ENCODE assay signal across 18 cellular contexts in genomic region chr5:158139161-158139560, GRCh38.
DNase-seq lines count a peak whose midpoint lies in the region; ATAC-seq and TF ChIP-seq lines count a peak whose summit lies in the region.
"Had no signal": no experiment of that assay in that cellular context is flagged by ENCODE, and none has a peak within 500 bp of the region (broad histone marks: within the 10 kb centered on the region; RNA-seq: fewer than 3 reads in every experiment).

No MANE protein-coding gene starts in this region.

- no peaks in the 10 kb centered on the region for H3K36me3 Mint-ChIP-seq in neural progenitor cell
- H3K36me3 Mint-ChIP-seq: activated naive CD8-positive, alpha-beta T cell treated with anti-CD3 and anti-CD28 coated beads, Interleukin-2, amount 10 ng/mL, durations not matched to agents 7 days and 5 days; stimulated activated naive B cell treated with anti-CD40 and anti-IgM and Interleukin-4, amounts not matched to agents 10 μg/mL and 1 μg/mL and 100 μg/mL, for 72 hours had no signal

- peaks cover 11% of the 10 kb centered on the region for H3F3A ChIP-seq in neural progenitor cell (ENCODE audit: low read depth)

- no peak overlapping the region for H3K27ac ChIP-seq in neural progenitor cell
- no peak overlapping the region for H3K27ac ChIP-seq in gastroesophageal sphincter
- H3K27ac ChIP-seq: lower lobe of right lung, pancreas, right lobe of liver had no signal

- H3K27ac Mint-ChIP-seq in neural progenitor cell: peak overlapping the region; percentile 36
- H3K27ac Mint-ChIP-seq: activated B cell treated with CpG ODN at 0.5 μM for 24 hours; activated naive CD8-positive, alpha-beta T cell treated with anti-CD3 and anti-CD28 coated beads, Interleukin-2, amount 10 ng/mL, durations not matched to agents 7 days and 5 days; stimulated activated naive B cell treated with anti-CD40 and anti-IgM and Interleukin-4, amounts not matched to agents 10 μg/mL and 1 μg/mL and 100 μg/mL, for 72 hours had no signal

- H3K4me3 ChIP-seq in neural progenitor cell (no peak overlapping the region), gastroesophageal sphincter (no peak overlapping the region), HAP-1 (no peak overlapping the region)
- H3K4me3 ChIP-seq: lower lobe of right lung, pancreas, right lobe of liver, tibial nerve had no signal

- DNase-seq in GM03348 (ENCODE audit: low spot score) (peak; percentile 57), RPMI7951 (ENCODE audit: low read depth) (peak; percentile 6), fibroblast of gingiva (ENCODE audit: low read depth) (peak; percentile 71), neural progenitor cell (ENCODE audit: low spot score) (no peak), HAP-1 (ENCODE audit: low spot score in 2 of 2) (no peak), erythroblast (lab: John Stamatoyannopoulos, UW) (no peak)
- DNase-seq: activated B cell treated with CpG ODN at 0.5 μM for 24 hours; activated naive CD8-positive, alpha-beta T cell treated with anti-CD3 and anti-CD28 coated beads, Interleukin-2, amount 10 ng/mL, durations not matched to agents 7 days and 5 days; dermis blood vessel endothelial cell; lower lobe of right lung; MM.1S; NCI-H1436 treated with DMSO at 0.1 percent for 48 hours; pancreas; right lobe of liver; stimulated activated naive B cell treated with anti-CD40 and anti-IgM and Interleukin-4, amounts not matched to agents 10 μg/mL and 1 μg/mL and 100 μg/mL, for 72 hours had no signal

- WGBS in gastroesophageal sphincter (ENCODE audit: low coverage in 1 of 2), 2 donors: 76 to 95% methylated on average over 4 of the region's 4 CpGs

- TF ChIP-seq POLR2A in gastroesophageal sphincter (IDR thresholded peaks at IDR 0.05) (no peak), erythroblast (IDR thresholded peaks at IDR 0.05; ENCODE audit: low read length) (no peak)

- no peak overlapping the region for H3K9ac ChIP-seq in neural progenitor cell

- H4K20me1 ChIP-seq in neural progenitor cell (ENCODE audit: low read depth): no peaks in the 10 kb centered on the region

- H3K9me3 Mint-ChIP-seq in neural progenitor cell: no peaks in the 10 kb centered on the region
- H3K9me3 Mint-ChIP-seq: activated B cell treated with CpG ODN at 0.5 μM for 24 hours; activated naive CD8-positive, alpha-beta T cell treated with anti-CD3 and anti-CD28 coated beads, Interleukin-2, amount 10 ng/mL, durations not matched to agents 7 days and 5 days; stimulated activated naive B cell treated with anti-CD40 and anti-IgM and Interleukin-4, amounts not matched to agents 10 μg/mL and 1 μg/mL and 100 μg/mL, for 72 hours had no signal

- H3K4me1 ChIP-seq in neural progenitor cell (peaks cover 17% of the 10 kb centered on the region), gastroesophageal sphincter (peaks cover 0 to 3% (median 0%) of the 10 kb centered on the region in 3 donors), HAP-1 (no peaks in the 10 kb centered on the region)
- H3K4me1 ChIP-seq: lower lobe of right lung, pancreas, right lobe of liver, tibial nerve had no signal

- peaks cover 44% of the 10 kb centered on the region for H3K4me1 Mint-ChIP-seq in neural progenitor cell
- H3K4me1 Mint-ChIP-seq: activated B cell treated with CpG ODN at 0.5 μM for 24 hours; activated naive CD8-positive, alpha-beta T cell treated with anti-CD3 and anti-CD28 coated beads, Interleukin-2, amount 10 ng/mL, durations not matched to agents 7 days and 5 days had no signal

- H3K36me3 ChIP-seq in neural progenitor cell (no peaks in the 10 kb centered on the region), gastroesophageal sphincter (no peaks in the 10 kb centered on the region), HAP-1 (replicated peaks) (no peaks in the 10 kb centered on the region)
- H3K36me3 ChIP-seq: lower lobe of right lung, pancreas, right lobe of liver, tibial nerve had no signal

- H3K27me3 ChIP-seq in neural progenitor cell (no peaks in the 10 kb centered on the region), gastroesophageal sphincter (no peaks in the 10 kb centered on the region), HAP-1 (ENCODE audit: low read depth) (no peaks in the 10 kb centered on the region; the same call in 1 of the 2 replicates)
- H3K27me3 ChIP-seq: pancreas, right lobe of liver, tibial nerve had no signal

- no peak for TF ChIP-seq EP300 in gastroesophageal sphincter (IDR thresholded peaks at IDR 0.05)

- in situ Hi-C loops in HAP-1 (cut with MboI; ENCODE audit: low sequenced_read_pairs): no loop called here

- H3K4me3 Mint-ChIP-seq in neural progenitor cell: no peak overlapping the region
- H3K4me3 Mint-ChIP-seq: activated B cell treated with CpG ODN at 0.5 μM for 24 hours; activated naive CD8-positive, alpha-beta T cell treated with anti-CD3 and anti-CD28 coated beads, Interleukin-2, amount 10 ng/mL, durations not matched to agents 7 days and 5 days; stimulated activated naive B cell treated with anti-CD40 and anti-IgM and Interleukin-4, amounts not matched to agents 10 μg/mL and 1 μg/mL and 100 μg/mL, for 72 hours had no signal

- ATAC-seq in gastroesophageal sphincter (no peak), GM21381 (IDR thresholded peaks at IDR 0.05; ENCODE audit: unreplicated experiment) (no peak)
- ATAC-seq: lower lobe of right lung; pancreas; right lobe of liver; stimulated activated naive B cell treated with anti-CD40 and anti-IgM and Interleukin-4, amounts not matched to agents 10 μg/mL and 1 μg/mL and 100 μg/mL, for 72 hours had no signal

- H3K27me3 Mint-ChIP-seq in neural progenitor cell (ENCODE audit: insufficient read depth, low read depth): peaks cover 6% of the 10 kb centered on the region

- H3K9me3 ChIP-seq in neural progenitor cell (ENCODE audit: low read depth) (no peaks in the 10 kb centered on the region), gastroesophageal sphincter (no peaks in the 10 kb centered on the region), HAP-1 (no peaks in the 10 kb centered on the region)
- H3K9me3 ChIP-seq: lower lobe of right lung, pancreas, right lobe of liver, tibial nerve had no signal

- H2AFZ ChIP-seq in neural progenitor cell (replicated peaks): no peak overlapping the region

- no peak for TF ChIP-seq CTCF in neural progenitor cell (IDR thresholded peaks at IDR 0.05)
- TF ChIP-seq CTCF in gastroesophageal sphincter (IDR thresholded peaks at IDR 0.05): no peak

- H3K79me2 ChIP-seq in neural progenitor cell (ENCODE audit: low read depth): no peaks in the 10 kb centered on the region

- H3K4me2 ChIP-seq in neural progenitor cell: no peak overlapping the region

Comparison
In these comparisons a context has a peak if more than half of its experiments do, and no peak if none do; other contexts are left out.
1. DNase-seq: peak in GM03348 (single experiment), RPMI7951 (single experiment) and fibroblast of gingiva (single experiment); none in neural progenitor cell (single experiment), HAP-1 (0 of 2) and erythroblast (0 of 2).